ENCODE assay signal across 16 cellular contexts in genomic region chr2:39550701-39551285, GRCh38.
DNase-seq lines count a peak whose midpoint lies in the region; ATAC-seq, FAIRE-seq and TF ChIP-seq lines count a peak whose summit lies in the region.
"Had no signal": no experiment of that assay in that cellular context is flagged by ENCODE, and none has a peak within 500 bp of the region (broad histone marks: within the 10 kb centered on the region; RNA-seq: fewer than 3 reads in every experiment).

No MANE protein-coding gene starts in this region.

- peak in 1 of 2 experiments; percentile 28; a peak in 2 of 6 replicates for ATAC-seq in A549
- no peak for ATAC-seq in gastrocnemius medialis
- ATAC-seq: stimulated activated naive CD8-positive, alpha-beta T cell treated with anti-CD3 and anti-CD28 coated beads, Interleukin-15, amount 100 ng/mL, for 72 hours had no signal

- H3K27me3 ChIP-seq in keratinocyte (ENCODE audit: control insufficient read depth, extremely low read depth, insufficient read depth, low read length) (no peaks in the 10 kb centered on the region), gastrocnemius medialis (no peaks in the 10 kb centered on the region), Karpas-422 (ENCODE audit: low read length) (no peaks in the 10 kb centered on the region)

- no peak for TF ChIP-seq RAD21 in A549 (conservative IDR thresholded peaks at IDR 0.05 in 1 of 2, IDR thresholded peaks at IDR 0.05 in 1 of 2)

- no peaks in the 10 kb centered on the region for H3K9me1 ChIP-seq in keratinocyte (ENCODE audit: control insufficient read depth, extremely low read depth, insufficient read depth, low read length)

- peaks cover 12% of the 10 kb centered on the region; the same call in 2 of the 3 replicates for H3K9me3 ChIP-seq in A549
- no peaks in the 10 kb centered on the region for H3K9me3 ChIP-seq in keratinocyte (ENCODE audit: control insufficient read depth, low read depth, low read length)
- no peaks in the 10 kb centered on the region for H3K9me3 ChIP-seq in gastrocnemius medialis
- H3K9me3 ChIP-seq in Karpas-422 (ENCODE audit: low read length): no peaks in the 10 kb centered on the region

- H3K36me3 ChIP-seq in keratinocyte (ENCODE audit: control insufficient read depth in 2 of 2, extremely low read depth in 1 of 2, insufficient read depth in 2 of 2, low read length in 2 of 2): no peaks in the 10 kb centered on the region
- no peaks in the 10 kb centered on the region for H3K36me3 ChIP-seq in gastrocnemius medialis
- no peaks in the 10 kb centered on the region for H3K36me3 ChIP-seq in Karpas-422 (ENCODE audit: insufficient read depth, low read length)

- peak overlapping the region; percentile 57 for H2AFZ ChIP-seq in keratinocyte (ENCODE audit: control insufficient read depth, low read length)
- H2AFZ ChIP-seq in Karpas-422 (ENCODE audit: low read length): no peak overlapping the region

- CTCF ChIA-PET in A549 (lab: Yijun Ruan, JAX): interaction anchor here (0.7 to 1.2 kb wide), 2 partner anchors 38 to 171 kb away, joined by 3 read pairs; no protein-coding TSS in a partner anchor

- H3K4me2 ChIP-seq in A549 (peak overlapping the region; percentile 0; the same call in 1 of the 3 replicates), keratinocyte (ENCODE audit: control insufficient read depth, extremely low read depth, insufficient read depth, low read depth, low read length) (no peak overlapping the region), Karpas-422 (ENCODE audit: low read depth, low read length, poor library complexity, severe bottlenecking) (no peak overlapping the region)

- no peak for TF ChIP-seq EP300 in A549 (IDR thresholded peaks at IDR 0.05)

- no peaks in the 10 kb centered on the region for H3K79me2 ChIP-seq in keratinocyte (ENCODE audit: control insufficient read depth, insufficient read depth, low read length)
- no peaks in the 10 kb centered on the region for H3K79me2 ChIP-seq in Karpas-422 (ENCODE audit: low read length)

- in situ Hi-C loops in gastrocnemius medialis (cut with MboI; ENCODE audit: low sequenced_read_pairs in 4 of 4): no loop called here

- H3K4me1 ChIP-seq in A549 (peaks cover 9% of the 10 kb centered on the region; the same call in 1 of the 3 replicates), keratinocyte (ENCODE audit: control insufficient read depth, extremely low read depth, insufficient read depth, low read length) (peaks cover 28% of the 10 kb centered on the region), gastrocnemius medialis (peaks cover 0 to 25% of the 10 kb centered on the region in 2 donors), Karpas-422 (ENCODE audit: low read length) (no peaks in the 10 kb centered on the region)

- intact Hi-C loops in gastrocnemius medialis (cut with DNase I; ENCODE audit: low total_unique reads): no loop called here

- H3K27ac ChIP-seq in A549 (no peak overlapping the region), keratinocyte (ENCODE audit: control insufficient read depth, insufficient read depth, low read length) (no peak overlapping the region), gastrocnemius medialis (peak overlapping the region in 1 of 4 donors; percentile 3), Karpas-422 (ENCODE audit: low read length) (no peak overlapping the region)
- H3K27ac ChIP-seq: skin epidermis had no signal

- POLR2A ChIA-PET in A549 (lab: Yijun Ruan, JAX): no interaction called here

- FAIRE-seq in A549 (lab: Jason Lieb, UNC) (no peak), HTR-8/SVneo (lab: Jason Lieb, UNC) (peak; percentile 85), keratinocyte (lab: Jason Lieb, UNC) (peak; percentile 53)

- no peaks in the 10 kb centered on the region for H4K20me1 ChIP-seq in keratinocyte (ENCODE audit: control insufficient read depth, extremely low read depth, insufficient read depth, low read length)
- H4K20me1 ChIP-seq in Karpas-422 (ENCODE audit: insufficient read depth, low read depth, low read length): no peaks in the 10 kb centered on the region

- WGBS in A549 (ENCODE audit: missing lambda C conversion rate): 49% methylated on average over 4 of the region's 4 CpGs

- dilution Hi-C loops in keratinocyte (cut with MboI; ENCODE audit: extremely low pct_ligation_motif_present, low sequenced_read_pairs): no loop called here

- H3K9ac ChIP-seq in keratinocyte (ENCODE audit: control insufficient read depth, extremely low read depth, insufficient read depth, low read length) (no peak overlapping the region), Karpas-422 (ENCODE audit: low read length) (no peak overlapping the region)

- TF ChIP-seq CTCF in A549 (IDR thresholded peaks at IDR 0.05) (no peak), keratinocyte (optimal IDR thresholded peaks at IDR 0.05 in 1 of 3, IDR thresholded peaks at IDR 0.05 in 1 of 3, conservative IDR thresholded peaks at IDR 0.05 in 1 of 3; ENCODE audit: extremely low read depth in 1 of 3, insufficient read depth in 2 of 3, low read length in 3 of 3) (no peak), gastrocnemius medialis (IDR thresholded peaks at IDR 0.05 in 4 of 5, conservative IDR thresholded peaks at IDR 0.05 in 1 of 5) (no peak)

- DNase-seq in A549 (ENCODE audit: low read depth in 1 of 2, low spot score in 1 of 2) (no peak), HTR-8/SVneo (ENCODE audit: insufficient read length, low spot score) (no peak), amniotic epithelial cell (ENCODE audit: low read depth) (peak; percentile 51), keratinocyte (ENCODE audit: low read depth, low spot score) (no peak), gastrocnemius medialis (no peak), 8988T (no peak), Karpas-422 (no peak)
- no peak for DNase-seq in stimulated activated CD4-positive, alpha-beta T cell treated with anti-CD3 and anti-CD28 coated beads, Interleukin-2, amount 100 ng/mL, for 24 hours
- DNase-seq: activated CD4-positive, alpha-beta T cell treated with anti-CD3 and anti-CD28 coated beads, Interleukin-2, amount 50 U/mL, for 48 hours; aorta; Calu3; NCI-H2029 treated with DMSO at 0.1 percent for 48 hours; NCI-H69; stimulated activated naive CD8-positive, alpha-beta T cell treated with anti-CD3 and anti-CD28 coated beads, Interleukin-15, amount 100 ng/mL, for 72 hours; T-helper 9 cell had no signal

- TF ChIP-seq POLR2A in A549 (IDR thresholded peaks at IDR 0.05; ENCODE audit: low read length) (no peak), gastrocnemius medialis (IDR thresholded peaks at IDR 0.05) (no peak)

- no peaks in the 10 kb centered on the region for H3K9me2 ChIP-seq in Karpas-422 (replicated peaks; ENCODE audit: insufficient read depth, low read length)

- H3K4me3 ChIP-seq in A549 (no peak overlapping the region), keratinocyte (ENCODE audit: control insufficient read depth in 2 of 3, extremely low read depth in 1 of 3, insufficient read depth in 2 of 3, low read depth in 1 of 3, low read length in 3 of 3) (no peak overlapping the region), gastrocnemius medialis (no peak overlapping the region), Karpas-422 (ENCODE audit: low read length) (no peak overlapping the region)
- H3K4me3 ChIP-seq: skin epidermis had no signal

TF ChIP-seq in A549, 52 proteins besides CTCF, POLR2A, EP300 and RAD21 (continues in another document):
- TF ChIP-seq E2F6 (IDR thresholded peaks at IDR 0.05; ENCODE audit: borderline replicate concordance, low read depth) (no peak), TP53 (CRISPR knock-in tag; IDR thresholded peaks at IDR 0.05) (no peak), BCL3 (IDR thresholded peaks at IDR 0.05) (no peak), CHD4 (IDR thresholded peaks at IDR 0.05; ENCODE audit: borderline replicate concordance) (no peak), BHLHE40 (IDR thresholded peaks at IDR 0.05; ENCODE audit: low read depth, low read length) (no peak), ZC3H11A (IDR thresholded peaks at IDR 0.05) (no peak), FOXS1 (CRISPR knock-in tag; IDR thresholded peaks at IDR 0.05) (no peak), NPAS2 (CRISPR knock-in tag; IDR thresholded peaks at IDR 0.05; ENCODE audit: borderline replicate concordance) (no peak), REST (IDR thresholded peaks at IDR 0.05) (no peak)
